1 cellular context compared by ENCODE assay signal in the genomic region with DNA sequence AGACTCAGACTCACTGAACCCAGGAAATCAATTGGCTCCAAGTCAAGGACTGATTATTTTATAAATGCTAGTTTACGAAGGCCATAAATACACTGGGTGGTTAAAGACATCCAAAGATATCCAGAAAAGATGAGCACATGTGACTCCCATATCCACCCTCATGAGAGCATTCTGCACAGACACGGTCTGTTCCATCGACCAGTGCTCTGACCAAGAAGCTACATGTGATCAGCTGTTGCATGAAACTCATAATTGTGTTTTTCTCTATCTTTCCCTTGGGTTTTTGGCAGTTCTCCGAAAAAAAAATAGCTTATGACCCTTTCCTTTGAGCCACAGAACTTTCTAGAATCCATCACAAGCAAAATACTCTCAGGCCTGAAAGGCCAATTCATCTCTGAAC.
TF ChIP-seq lines count a peak whose summit lies in the region.

No MANE protein-coding gene starts in this region.

TF ChIP-seq in K562, 482 proteins besides CTCF, POLR2A, EP300 and RAD21:
- TF ChIP-seq PHF21A (IDR thresholded peaks at IDR 0.05; ENCODE audit: borderline replicate concordance, low read depth), result no peak
- TF ChIP-seq ELK1 (CRISPR knock-in tag; IDR thresholded peaks at IDR 0.05), result no peak
- no peak for TF ChIP-seq ATF1 (CRISPR knock-in tag; IDR thresholded peaks at IDR 0.05)
- TF ChIP-seq ATF1 (tag; IDR thresholded peaks at IDR 0.05), result no peak
- TF ChIP-seq ZNF23 (CRISPR knock-in tag; IDR thresholded peaks at IDR 0.05), result no peak
- TF ChIP-seq MCM5 (IDR thresholded peaks at IDR 0.05; ENCODE audit: low read depth), result no peak
- TF ChIP-seq MED1 (CRISPR knock-in tag; IDR thresholded peaks at IDR 0.05; ENCODE audit: borderline replicate concordance), result no peak
- TF ChIP-seq TFE3 (CRISPR knock-in tag; IDR thresholded peaks at IDR 0.05), result no peak
- TF ChIP-seq ZNF766 (CRISPR knock-in tag; conservative IDR thresholded peaks at IDR 0.05), result no peak
- no peak for TF ChIP-seq TCFL5 (CRISPR knock-in tag; conservative IDR thresholded peaks at IDR 0.05)
